12 cellular contexts compared by ENCODE assay signal in genomic region chr2:119703526-119703925, GRCh38. TPM values are rescaled to one million over a fixed set of nuclear protein-coding genes. Genes with fewer than 3 reads are reported as not detected.
"Had no signal": no experiment of that assay in that cellular context is flagged by ENCODE, and none has a peak within 500 bp of the region (broad histone marks: within the 10 kb centered on the region; RNA-seq: fewer than 3 reads in every experiment).

No MANE protein-coding gene starts in this region.

- H3K27ac Mint-ChIP-seq: activated CD4-positive, alpha-beta T cell treated with anti-CD3 and anti-CD28 coated beads for 36 hours; activated CD8-positive, alpha-beta memory T cell treated with anti-CD3 and anti-CD28 coated beads, Interleukin-2, amount 10 ng/mL, durations not matched to agents 7 days and 5 days; activated naive CD4-positive, alpha-beta T cell treated with anti-CD3 and anti-CD28 coated beads, Interleukin-2, amount 10 ng/mL, durations not matched to agents 7 days and 5 days; dendritic cell treated with granulocyte-macrophage colony-stimulating factor and Interleukin-4, amounts not matched to agents 40 ng/mL and 50 ng/mL, for 4 days; WTC11 had no signal

- H3K9me3 Mint-ChIP-seq: dendritic cell treated with granulocyte-macrophage colony-stimulating factor and Interleukin-4, amounts not matched to agents 40 ng/mL and 50 ng/mL, for 4 days had no signal

- H3K36me3 Mint-ChIP-seq: activated CD8-positive, alpha-beta memory T cell treated with anti-CD3 and anti-CD28 coated beads, Interleukin-2, amount 10 ng/mL, durations not matched to agents 7 days and 5 days; activated naive CD4-positive, alpha-beta T cell treated with anti-CD3 and anti-CD28 coated beads, Interleukin-2, amount 10 ng/mL, durations not matched to agents 7 days and 5 days had no signal

- H3K4me3 ChIP-seq: ascending aorta, lung, psoas muscle, skin epidermis, thoracic aorta, upper lobe of right lung had no signal

- H3K4me1 ChIP-seq: ascending aorta, psoas muscle, upper lobe of right lung had no signal

- H3K36me3 ChIP-seq: ascending aorta, thoracic aorta, upper lobe of right lung had no signal

- H3K27ac ChIP-seq: ascending aorta, psoas muscle, skin epidermis, thoracic aorta, upper lobe of right lung had no signal

- H3K27me3 Mint-ChIP-seq: activated CD4-positive, alpha-beta T cell treated with anti-CD3 and anti-CD28 coated beads for 36 hours had no signal

- H3K9me3 ChIP-seq: ascending aorta, SK-N-SH, thoracic aorta, upper lobe of right lung had no signal

- H3K27me3 ChIP-seq: ascending aorta, upper lobe of right lung had no signal

- H3K4me3 Mint-ChIP-seq: activated CD4-positive, alpha-beta T cell treated with anti-CD3 and anti-CD28 coated beads for 36 hours; activated CD8-positive, alpha-beta memory T cell treated with anti-CD3 and anti-CD28 coated beads, Interleukin-2, amount 10 ng/mL, durations not matched to agents 7 days and 5 days; activated naive CD4-positive, alpha-beta T cell treated with anti-CD3 and anti-CD28 coated beads, Interleukin-2, amount 10 ng/mL, durations not matched to agents 7 days and 5 days; dendritic cell treated with granulocyte-macrophage colony-stimulating factor and Interleukin-4, amounts not matched to agents 40 ng/mL and 50 ng/mL, for 4 days; WTC11 had no signal

RNA-seq across cellular contexts. Expression of gene TMEM177, which starts 24.5 kb away (rescaled TPM):
- total RNA-seq: ascending aorta had no signal
